Comparison of ENCODE assay signal across 8 cellular contexts in genomic region chr2:177296047-177296446, GRCh38. TPM values are rescaled to one million over a fixed set of nuclear protein-coding genes. Genes with fewer than 3 reads are reported as not detected.
A peak's percentile ranks its signal among the peaks of the same experiment; 100 is the strongest.
DNase-seq lines count a peak whose midpoint lies in the region; ATAC-seq and TF ChIP-seq lines count a peak whose summit lies in the region.

No MANE protein-coding gene starts in this region.

- POLR2A ChIA-PET in naive thymus-derived CD8-positive, alpha-beta T cell (lab: Charles Lee) = interaction anchor here (0.8 to 7.0 kb wide), 6 partner anchors 10 to 131 kb away, joined by 3 to 123 read pairs (median 5); partner anchors contain the start of gene NFE2L2

- no peaks in the 10 kb centered on the region for H3K9me3 Mint-ChIP-seq in naive thymus-derived CD8-positive, alpha-beta T cell

- H3K4me3 ChIP-seq in choroid plexus epithelial cell (ENCODE audit: low read depth, low read length) = no peak overlapping the region

- H3K27me3 Mint-ChIP-seq in naive thymus-derived CD8-positive, alpha-beta T cell = no peaks in the 10 kb centered on the region

- no peaks in the 10 kb centered on the region for H3K36me3 Mint-ChIP-seq in naive thymus-derived CD8-positive, alpha-beta T cell

- H3K27ac Mint-ChIP-seq in naive thymus-derived CD8-positive, alpha-beta T cell = peak overlapping the region in 3 of 10 donors; percentile 4 to 33 (median 14)

- DNase-seq in SKM-1 treated with dmso at 0.1 percent for 144 hours (lab: John Stamatoyannopoulos, UW; ENCODE audit: unreplicated experiment) = peak; percentile 22
- no peak for DNase-seq in SKM-1 (lab: John Stamatoyannopoulos, UW; ENCODE audit: unreplicated experiment)
- DNase-seq in NCI-H1694 (lab: John Stamatoyannopoulos, UW) = peak; percentile 17
- peak; percentile 62 for DNase-seq in choroid plexus epithelial cell (ENCODE audit: low read depth)
- DNase-seq in naive thymus-derived CD8-positive, alpha-beta T cell = peak in 3 of 10 donors; percentile 35 to 44 (median 44)
- DNase-seq in amniotic stem cell (lab: John Stamatoyannopoulos, UW) = no peak
- DNase-seq in NCI-H345 treated with DMSO at 0.1 percent for 48 hours (lab: John Stamatoyannopoulos, UW; ENCODE audit: unreplicated experiment) = no peak

- peak; percentile 43 for TF ChIP-seq CTCF in choroid plexus epithelial cell (conservative IDR thresholded peaks at IDR 0.05; ENCODE audit: low read depth, low read length)

- ATAC-seq in naive thymus-derived CD8-positive, alpha-beta T cell = peak; percentile 69 to 77
- ATAC-seq in HG03025 (IDR thresholded peaks at IDR 0.05; ENCODE audit: low FRiP score, unreplicated experiment) = no peak

- H3K4me1 Mint-ChIP-seq in naive thymus-derived CD8-positive, alpha-beta T cell = peaks cover 5 to 15% (median 10%) of the 10 kb centered on the region in 4 donors

- no peak overlapping the region for H3K4me3 Mint-ChIP-seq in naive thymus-derived CD8-positive, alpha-beta T cell

RNA-seq across cellular contexts. Expression of gene NFE2L2, which starts 31.5 kb away (rescaled TPM):
- 10 to 100 TPM; 93.6 to 96.9 TPM for total RNA-seq in naive thymus-derived CD8-positive, alpha-beta T cell
- 10 to 100 TPM; 48.2 to 57.8 (median 56.0) TPM for polyA plus RNA-seq in naive thymus-derived CD8-positive, alpha-beta T cell

Comparison
In these comparisons a context has a peak if more than half of its experiments do, and no peak if none do; other contexts are left out.
1. DNase-seq: peak in SKM-1 treated with dmso at 0.1 percent for 144 hours (single experiment), NCI-H1694 (single experiment) and choroid plexus epithelial cell (single experiment); none in SKM-1 (single experiment), amniotic stem cell (single experiment) and NCI-H345 treated with DMSO at 0.1 percent for 48 hours (single experiment).